9 cellular contexts compared by ENCODE assay signal in genomic region chr1:206770531-206771352, GRCh38. TPM values are rescaled to one million over a fixed set of nuclear protein-coding genes. Genes with fewer than 3 reads are reported as not detected.
DNase-seq lines count a peak whose midpoint lies in the region; ATAC-seq and TF ChIP-seq lines count a peak whose summit lies in the region.
"Had no signal": no experiment of that assay in that cellular context is flagged by ENCODE, and none has a peak within 500 bp of the region (broad histone marks: within the 10 kb centered on the region; RNA-seq: fewer than 3 reads in every experiment).

A gene with protein sequence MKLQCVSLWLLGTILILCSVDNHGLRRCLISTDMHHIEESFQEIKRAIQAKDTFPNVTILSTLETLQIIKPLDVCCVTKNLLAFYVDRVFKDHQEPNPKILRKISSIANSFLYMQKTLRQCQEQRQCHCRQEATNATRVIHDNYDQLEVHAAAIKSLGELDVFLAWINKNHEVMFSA (plus strand): TSS chr1:206770773. CDS start chr1:206836663, 65,890 bp downstream.

- WGBS in mesenchymal stem cell = 78% methylated on average over 9 of the region's 10 CpGs

- H3K4me2 ChIP-seq in mesenchymal stem cell (ENCODE audit: low read length, poor library complexity, severe bottlenecking) = no peak within 1 kb of the TSS

- no peak within 1 kb of the TSS for H4K91ac ChIP-seq in mesenchymal stem cell (ENCODE audit: low read length)

- no peak within 1 kb of the TSS for H2BK5ac ChIP-seq in mesenchymal stem cell (ENCODE audit: low read depth, low read length, poor library complexity, severe bottlenecking)

- no peak within 1 kb of the TSS for H3K27ac Mint-ChIP-seq in activated T-helper 17 cell treated with anti-CD3 and anti-CD28 coated beads, Interleukin-2, amount 50 U/mL, for 72 hours
- no peak within 1 kb of the TSS for H3K27ac Mint-ChIP-seq in HFFc6
- no peak within 1 kb of the TSS for H3K27ac Mint-ChIP-seq in osteocyte (ENCODE audit: unreplicated experiment)

- H3K23ac ChIP-seq in mesenchymal stem cell (ENCODE audit: low read length in 2 of 2) = no peak within 1 kb of the TSS

- no peak within 1 kb of the TSS for H2BK120ac ChIP-seq in mesenchymal stem cell (ENCODE audit: low read depth, low read length)

- peaks cover 25 to 38% of the 10 kb centered on the region in 2 experiments for H3K27me3 ChIP-seq in mesenchymal stem cell (ENCODE audit: control insufficient read depth in 1 of 2, insufficient read depth in 1 of 2, low read length in 2 of 2)

- H3K4me3 Mint-ChIP-seq in activated T-helper 17 cell treated with anti-CD3 and anti-CD28 coated beads, Interleukin-2, amount 50 U/mL, for 72 hours = peak within 1 kb of the TSS; percentile 40
- H3K4me3 Mint-ChIP-seq in HFFc6 (no peak within 1 kb of the TSS), osteocyte (ENCODE audit: unreplicated experiment) (no peak within 1 kb of the TSS)

- H3K27ac ChIP-seq in mesenchymal stem cell (ENCODE audit: low read length, poor library complexity, severe bottlenecking) = no peak within 1 kb of the TSS

- H4K8ac ChIP-seq in mesenchymal stem cell (ENCODE audit: low read length) = no peak within 1 kb of the TSS

- no peaks in the 10 kb centered on the region for H3K79me1 ChIP-seq in mesenchymal stem cell (replicated peaks; ENCODE audit: low read length, poor library complexity, severe bottlenecking)

- H2BK15ac ChIP-seq in mesenchymal stem cell (ENCODE audit: low read depth, poor library complexity, severe bottlenecking) = no peak within 1 kb of the TSS

- H3K4me1 ChIP-seq in mesenchymal stem cell (ENCODE audit: control insufficient read depth, insufficient read depth, low read depth, low read length) = peaks cover 12% of the 10 kb centered on the region

- H3K4me1 Mint-ChIP-seq in activated T-helper 17 cell treated with anti-CD3 and anti-CD28 coated beads, Interleukin-2, amount 50 U/mL, for 72 hours = peaks cover 57% of the 10 kb centered on the region
- H3K4me1 Mint-ChIP-seq in HFFc6 (ENCODE audit: low read depth) (peaks cover 26% of the 10 kb centered on the region), osteocyte (ENCODE audit: unreplicated experiment) (no peaks in the 10 kb centered on the region)

- peak within 1 kb of the TSS in 1 of 2 experiments; percentile 53 for H3K14ac ChIP-seq in mesenchymal stem cell (ENCODE audit: low read length in 2 of 2)

- H3K27me3 Mint-ChIP-seq in activated T-helper 17 cell treated with anti-CD3 and anti-CD28 coated beads, Interleukin-2, amount 50 U/mL, for 72 hours = peaks cover 10% of the 10 kb centered on the region
- H3K27me3 Mint-ChIP-seq in HFFc6 (ENCODE audit: insufficient read depth) (peaks cover 42% of the 10 kb centered on the region), osteocyte (ENCODE audit: unreplicated experiment) (peaks cover 33% of the 10 kb centered on the region)

- H2AFZ ChIP-seq in mesenchymal stem cell (ENCODE audit: low read depth, low read length) = no peak within 1 kb of the TSS

- no peak within 1 kb of the TSS for H3K4me3 ChIP-seq in mesenchymal stem cell (ENCODE audit: insufficient read depth in 1 of 2, low read depth in 1 of 2, low read length in 2 of 2)

- H3K36me3 ChIP-seq in mesenchymal stem cell (ENCODE audit: control insufficient read depth in 1 of 2, insufficient read depth in 2 of 2, low read depth in 1 of 2, low read length in 2 of 2) = no peaks in the 10 kb centered on the region

- ATAC-seq in HG03139 (IDR thresholded peaks at IDR 0.05; ENCODE audit: unreplicated experiment) (peak; percentile 24), HG03520 (IDR thresholded peaks at IDR 0.05; ENCODE audit: unreplicated experiment) (no peak)
- ATAC-seq in activated T-helper 17 cell treated with anti-CD3 and anti-CD28 coated beads, Interleukin-2, amount 50 U/mL, for 72 hours (replicated peaks) = no peak

- no peak within 1 kb of the TSS for H2AK5ac ChIP-seq in mesenchymal stem cell (ENCODE audit: low read length, severe bottlenecking)

- TF ChIP-seq CTCF in HFFc6 (IDR thresholded peaks at IDR 0.05) = no peak
- no peak for TF ChIP-seq CTCF in osteocyte (IDR thresholded peaks at IDR 0.05)

- peak within 1 kb of the TSS in 1 of 2 experiments; percentile 43 for H3K4ac ChIP-seq in mesenchymal stem cell (ENCODE audit: low read depth in 1 of 2, low read length in 2 of 2)

- no peaks in the 10 kb centered on the region for H3K9me3 ChIP-seq in mesenchymal stem cell (ENCODE audit: control insufficient read depth, low read length)

- DNase-seq in GF-D8 (lab: John Stamatoyannopoulos, UW) (peak; percentile 47), mesenchymal stem cell (peak; percentile 57), NCI-H82 (lab: John Stamatoyannopoulos, UW) (no peak), HFFc6 (no peak), osteocyte (ENCODE audit: extremely low spot score, unreplicated experiment) (no peak)

- no peaks in the 10 kb centered on the region for H3K9me3 Mint-ChIP-seq in activated T-helper 17 cell treated with anti-CD3 and anti-CD28 coated beads, Interleukin-2, amount 50 U/mL, for 72 hours
- H3K9me3 Mint-ChIP-seq in HFFc6 (no peaks in the 10 kb centered on the region), osteocyte (ENCODE audit: unreplicated experiment) (no peaks in the 10 kb centered on the region)

- H2BK12ac ChIP-seq in mesenchymal stem cell (ENCODE audit: low read length in 2 of 2) = peak within 1 kb of the TSS in 1 of 2 experiments; percentile 37

- no peaks in the 10 kb centered on the region for H3K36me3 Mint-ChIP-seq in activated T-helper 17 cell treated with anti-CD3 and anti-CD28 coated beads, Interleukin-2, amount 50 U/mL, for 72 hours (ENCODE audit: low read depth)
- H3K36me3 Mint-ChIP-seq in HFFc6 (ENCODE audit: low read depth) = no peaks in the 10 kb centered on the region
- no peaks in the 10 kb centered on the region for H3K36me3 Mint-ChIP-seq in osteocyte (ENCODE audit: unreplicated experiment)

- no peak within 1 kb of the TSS for H3K9ac ChIP-seq in mesenchymal stem cell (ENCODE audit: low read length)

- H3K18ac ChIP-seq in mesenchymal stem cell (ENCODE audit: low read depth in 1 of 2, low read length in 2 of 2) = peak within 1 kb of the TSS; percentile 37 to 59

RNA-seq across cellular contexts. Expression of the gene that starts here (rescaled TPM):
- not detected for total RNA-seq in activated T-helper 17 cell treated with anti-CD3 and anti-CD28 coated beads, Interleukin-2, amount 50 U/mL, for 72 hours
- 0.04 TPM for polyA plus RNA-seq in mesenchymal stem cell (2013, experiment 1 of 2)
- polyA plus RNA-seq in mesenchymal stem cell (2013, experiment 2 of 2) = 0.07 TPM
- total RNA-seq in HFFc6 (2021; fragmentation: NEBNext Ultra II Directional; extraction: Animal tissue kit (Norgen Biotek cat#: 25700)) = not detected
- total RNA-seq in osteocyte = not detected in 2 replicates
- total RNA-seq: urinary bladder had no signal
- polyA plus RNA-seq: urinary bladder had no signal

Comparison
In these comparisons a context has a peak if more than half of its experiments do, and no peak if none do; other contexts are left out.
1. DNase-seq: peak in GF-D8 (single experiment) and mesenchymal stem cell (single experiment); none in NCI-H82 (single experiment), HFFc6 (single experiment) and osteocyte (single experiment).